Comparison of ENCODE assay signal across 12 cellular contexts in genomic region chr5:33049845-33050244, GRCh38.
DNase-seq lines count a peak whose midpoint lies in the region; ATAC-seq, FAIRE-seq and TF ChIP-seq lines count a peak whose summit lies in the region.
"Had no signal": no experiment of that assay in that cellular context is flagged by ENCODE, and none has a peak within 500 bp of the region (broad histone marks: within the 10 kb centered on the region; RNA-seq: fewer than 3 reads in every experiment).

No MANE protein-coding gene starts in this region.

- H3K36me3 Mint-ChIP-seq in activated T-helper 17 cell treated with anti-CD3 and anti-CD28 coated beads, Interleukin-2, amount 50 U/mL, for 72 hours (ENCODE audit: low read depth) = no peaks in the 10 kb centered on the region

- H3K9me3 Mint-ChIP-seq in activated T-helper 17 cell treated with anti-CD3 and anti-CD28 coated beads, Interleukin-2, amount 50 U/mL, for 72 hours = peaks cover 10% of the 10 kb centered on the region

- peaks cover 0 to 7% of the 10 kb centered on the region in 2 donors for H3K9me3 ChIP-seq in kidney (ENCODE audit: control insufficient read depth in 1 of 2, low read length in 2 of 2)

- no peaks in the 10 kb centered on the region for H3K4me1 Mint-ChIP-seq in activated T-helper 17 cell treated with anti-CD3 and anti-CD28 coated beads, Interleukin-2, amount 50 U/mL, for 72 hours

- FAIRE-seq in kidney (lab: Jason Lieb, UNC) = no peak
- FAIRE-seq: GM12878 had no signal

- H3K27ac ChIP-seq in ACC112 (ENCODE audit: low read depth, low read length) (peak overlapping the region; percentile 59), brain microvascular endothelial cell (peak overlapping the region; percentile 82), kidney (ENCODE audit: low read depth in 2 of 2, low read length in 2 of 2) (no peak overlapping the region)
- H3K27ac ChIP-seq: spleen, WERI-Rb-1 had no signal

- no peak overlapping the region for H3K9ac ChIP-seq in kidney (ENCODE audit: low read length in 2 of 2)

- no peak overlapping the region; the same call in 1 of the 2 replicates for H3K4me3 ChIP-seq in ACC112 (ENCODE audit: low read depth, low read length)
- H3K4me3 ChIP-seq in brain microvascular endothelial cell (ENCODE audit: low read depth, low read length) = no peak overlapping the region
- no peak overlapping the region for H3K4me3 ChIP-seq in kidney (ENCODE audit: low read length in 2 of 2)
- H3K4me3 ChIP-seq: GM12878, spleen had no signal

- in situ Hi-C loops in brain microvascular endothelial cell (cut with HindIII; ENCODE audit: low pct_ligation_motif_present, low sequenced_read_pairs) = no loop called here

- no peak overlapping the region for H2AFZ ChIP-seq in ACC112 (ENCODE audit: low read length, unreplicated experiment)

- no peak for ATAC-seq in activated T-helper 17 cell treated with anti-CD3 and anti-CD28 coated beads, Interleukin-2, amount 50 U/mL, for 72 hours (replicated peaks)
- ATAC-seq: GM12878 had no signal

- intact Hi-C loops in kidney (cut with DNase I) = no loop called here

- H3K4me3 Mint-ChIP-seq in activated T-helper 17 cell treated with anti-CD3 and anti-CD28 coated beads, Interleukin-2, amount 50 U/mL, for 72 hours = no peak overlapping the region

- H3K27me3 Mint-ChIP-seq in activated T-helper 17 cell treated with anti-CD3 and anti-CD28 coated beads, Interleukin-2, amount 50 U/mL, for 72 hours = no peaks in the 10 kb centered on the region

- H3K79me2 ChIP-seq in ACC112 (ENCODE audit: control insufficient read depth, insufficient read depth, low read length, unreplicated experiment) = no peaks in the 10 kb centered on the region

- TF ChIP-seq CTCF in brain microvascular endothelial cell (IDR thresholded peaks at IDR 0.05; ENCODE audit: low read depth, low read length, missing control alignments) (no peak), kidney (IDR thresholded peaks at IDR 0.05; ENCODE audit: borderline replicate concordance, extremely low read depth, insufficient read depth) (no peak)

- DNase-seq in HT1080 (ENCODE audit: low read depth) (peak; percentile 96), brain microvascular endothelial cell (peak; percentile 94), kidney (peak; percentile 59), NCI-H446 (lab: John Stamatoyannopoulos, UW) (no peak), NCI-H146 treated with DMSO at 0.1 percent for 48 hours (lab: John Stamatoyannopoulos, UW; ENCODE audit: unreplicated experiment) (no peak), NCI-H69 (lab: John Stamatoyannopoulos, UW) (no peak)
- DNase-seq: erythroblast, spleen, WERI-Rb-1 had no signal

- H3K27me3 ChIP-seq in ACC112 (ENCODE audit: insufficient read depth, low read length) (no peaks in the 10 kb centered on the region), brain microvascular endothelial cell (replicated peaks) (no peaks in the 10 kb centered on the region)

- H3K27ac Mint-ChIP-seq in activated T-helper 17 cell treated with anti-CD3 and anti-CD28 coated beads, Interleukin-2, amount 50 U/mL, for 72 hours = no peak overlapping the region

- H3K36me3 ChIP-seq in ACC112 (ENCODE audit: insufficient read depth, low read length) = peaks cover 12% of the 10 kb centered on the region; the same call in 1 of the 2 replicates
- no peaks in the 10 kb centered on the region for H3K36me3 ChIP-seq in brain microvascular endothelial cell (replicated peaks)
- H3K36me3 ChIP-seq in kidney (ENCODE audit: control insufficient read depth in 1 of 2, insufficient read depth in 2 of 2, low read length in 2 of 2) = no peaks in the 10 kb centered on the region
- H3K36me3 ChIP-seq: spleen, WERI-Rb-1 had no signal

- H3K4me1 ChIP-seq in ACC112 (ENCODE audit: control insufficient read depth, insufficient read depth, low read length, unreplicated experiment) = peaks cover 46% of the 10 kb centered on the region
- H3K4me1 ChIP-seq in kidney (ENCODE audit: control insufficient read depth in 1 of 2, insufficient read depth in 1 of 2, low read depth in 1 of 2, low read length in 2 of 2) = no peaks in the 10 kb centered on the region
- H3K4me1 ChIP-seq: spleen had no signal

Comparison
In these comparisons a context has a peak if more than half of its experiments do, and no peak if none do; other contexts are left out.
1. H3K27ac ChIP-seq: peak in ACC112 (single experiment) and brain microvascular endothelial cell (single experiment); none in kidney (0 of 2).
2. DNase-seq: peak in HT1080 (single experiment), brain microvascular endothelial cell (single experiment) and kidney (single experiment); none in NCI-H446 (0 of 2), NCI-H146 treated with DMSO at 0.1 percent for 48 hours (single experiment) and NCI-H69 (single experiment).